ENCODE assay signal across 9 cellular contexts in genomic region chr20:5171074-5171789, GRCh38. TPM values are rescaled to one million over a fixed set of nuclear protein-coding genes. Genes with fewer than 3 reads are reported as not detected.
DNase-seq lines count a peak whose midpoint lies in the region; TF ChIP-seq lines count a peak whose summit lies in the region.
"Had no signal": no experiment of that assay in that cellular context is flagged by ENCODE, and none has a peak within 500 bp of the region (broad histone marks: within the 10 kb centered on the region; RNA-seq: fewer than 3 reads in every experiment).

No MANE protein-coding gene starts in this region.

- H3K27me3 Mint-ChIP-seq in brain: no peaks in the 10 kb centered on the region

- intact Hi-C loops in breast epithelium (cut with DNase I; ENCODE audit: low total_unique reads): no loop called here

- H3K9me3 Mint-ChIP-seq in brain: no peaks in the 10 kb centered on the region

- TF ChIP-seq CTCF in brain (conservative IDR thresholded peaks at IDR 0.05) (no peak), breast epithelium (IDR thresholded peaks at IDR 0.05) (no peak)

- H3K27me3 ChIP-seq in stomach smooth muscle (ENCODE audit: control insufficient read depth in 1 of 2, insufficient read depth in 2 of 2, low read length in 2 of 2): no peaks in the 10 kb centered on the region
- H3K27me3 ChIP-seq in breast epithelium: no peaks in the 10 kb centered on the region

- H3K36me3 Mint-ChIP-seq in brain: peaks cover 14% of the 10 kb centered on the region

- H3K4me3 Mint-ChIP-seq in brain: peak overlapping the region; percentile 17 to 80 (median 54)

- H3K36me3 ChIP-seq in stomach smooth muscle (ENCODE audit: control insufficient read depth in 2 of 2, insufficient read depth in 2 of 2, low read length in 2 of 2) (peaks cover 3 to 11% of the 10 kb centered on the region in 2 donors), breast epithelium (no peaks in the 10 kb centered on the region)
- H3K36me3 ChIP-seq: prostate gland had no signal

- peaks cover 61% of the 10 kb centered on the region for H3K4me1 Mint-ChIP-seq in brain

- no peaks in the 10 kb centered on the region for H3K9me3 ChIP-seq in stomach smooth muscle (ENCODE audit: control insufficient read depth in 2 of 2, low read length in 2 of 2)
- H3K9me3 ChIP-seq in breast epithelium: no peaks in the 10 kb centered on the region
- H3K9me3 ChIP-seq: prostate gland had no signal

- H3K27ac ChIP-seq in stomach smooth muscle (ENCODE audit: low read length) (peak overlapping the region; percentile 31), breast epithelium (peak overlapping the region in 1 of 2 donors; percentile 68)

- H3K27ac Mint-ChIP-seq in brain: peak overlapping the region; percentile 59 to 97 (median 92)

- H3K4me3 ChIP-seq in stomach smooth muscle (ENCODE audit: low read length in 2 of 2) (peak overlapping the region; percentile 15 to 55), breast epithelium (no peak overlapping the region)
- H3K4me3 ChIP-seq: prostate gland had no signal

- DNase-seq in NCI-H1694 treated with DMSO at 0.1 percent for 48 hours (lab: John Stamatoyannopoulos, UW) (peak; percentile 7), left kidney (ENCODE audit: low read depth, low spot score) (peak; percentile 68), breast epithelium (ENCODE audit: low spot score in 2 of 2) (no peak), COLO668 (lab: John Stamatoyannopoulos, UW; ENCODE audit: unreplicated experiment) (no peak)
- DNase-seq in stimulated activated CD4-positive, alpha-beta T cell treated with anti-CD3 and anti-CD28 coated beads, Interleukin-2, amount 100 ng/mL, for 48 hours: no peak
- DNase-seq: stimulated activated naive CD8-positive, alpha-beta T cell treated with anti-CD3 and anti-CD28 coated beads, Interleukin-15, Interleukin-2, amounts not matched to agents 100 U/mL and 50 U/mL, for 24 hours had no signal

- peak overlapping the region in 1 of 2 donors; percentile 55 for H3K9ac ChIP-seq in stomach smooth muscle (ENCODE audit: low read length in 2 of 2)

- H3K4me1 ChIP-seq in stomach smooth muscle (ENCODE audit: control insufficient read depth, insufficient read depth, low read length) (peaks cover 45% of the 10 kb centered on the region), breast epithelium (no peaks in the 10 kb centered on the region)
- H3K4me1 ChIP-seq: prostate gland had no signal

- no peak for TF ChIP-seq POLR2A in breast epithelium (IDR thresholded peaks at IDR 0.05)

RNA-seq across cellular contexts. Expression of gene CDS2, which starts 44.4 kb away (rescaled TPM):
- polyA plus RNA-seq in brain (ENCODE audit: insufficient read depth, low read depth, low replicate concordance): 40.9 TPM
- 10 to 100 TPM; 29.2 to 42.9 (median 37.6) TPM for total RNA-seq in breast epithelium

RNA-seq across cellular contexts. Expression of gene PCNA, which starts 51.5 kb away (rescaled TPM):
- 172 TPM for polyA plus RNA-seq in brain (ENCODE audit: insufficient read depth, low read depth, low replicate concordance)
- 10 to 100 TPM; 32.3 to 62.9 (median 55.4) TPM for total RNA-seq in breast epithelium

RNA-seq across cellular contexts. Expression of gene TMEM230, which starts 58.4 kb away (rescaled TPM):
- 120 TPM for polyA plus RNA-seq in brain (ENCODE audit: insufficient read depth, low read depth, low replicate concordance)
- total RNA-seq in breast epithelium: 100 to 1,000 TPM in 1 of 3 donors, 10 to 100 TPM in 2; 79.6 to 107 (median 88.0) TPM

Comparison
In these comparisons a context has a peak if more than half of its experiments do, and no peak if none do; other contexts are left out.
1. DNase-seq: peak in NCI-H1694 treated with DMSO at 0.1 percent for 48 hours (single experiment) and left kidney (single experiment); none in breast epithelium (0 of 2), COLO668 (single experiment) and stimulated activated CD4-positive, alpha-beta T cell treated with anti-CD3 and anti-CD28 coated beads, Interleukin-2, amount 100 ng/mL, for 48 hours (0 of 2).
2. H3K4me3 ChIP-seq: peak in stomach smooth muscle (2 of 2); none in breast epithelium (0 of 3).